8 cellular contexts compared by ENCODE assay signal in genomic region chr3:184710870-184711365, GRCh38. TPM values are rescaled to one million over a fixed set of nuclear protein-coding genes. Genes with fewer than 3 reads are reported as not detected.
DNase-seq lines count a peak whose midpoint lies in the region; ATAC-seq lines count a peak whose summit lies in the region.

No MANE protein-coding gene starts in this region.

- H3K36me3 Mint-ChIP-seq in activated CD8-positive, alpha-beta memory T cell treated with anti-CD3 and anti-CD28 coated beads, Interleukin-2, amount 10 ng/mL, durations not matched to agents 7 days and 5 days: peaks cover 14% of the 10 kb centered on the region

- H3K18ac ChIP-seq in trophoblast cell (ENCODE audit: low read length): peak overlapping the region; percentile 98

- peaks cover 24% of the 10 kb centered on the region for H3K27me3 Mint-ChIP-seq in activated CD8-positive, alpha-beta memory T cell treated with anti-CD3 and anti-CD28 coated beads, Interleukin-2, amount 10 ng/mL, durations not matched to agents 7 days and 5 days

- no peak overlapping the region for H3K23ac ChIP-seq in trophoblast cell (ENCODE audit: low read length)

- H4K91ac ChIP-seq in trophoblast cell (ENCODE audit: low read depth, low read length): peak overlapping the region; percentile 97

- H2BK5ac ChIP-seq in trophoblast cell (ENCODE audit: low read depth, low read length, poor library complexity): peak overlapping the region; percentile 32

- H3K9ac ChIP-seq in HUES48 (ENCODE audit: low read depth, low read length) (peak overlapping the region; percentile 94), trophoblast cell (ENCODE audit: low read length) (peak overlapping the region; percentile 94)

- H3K27me3 ChIP-seq in HUES48 (ENCODE audit: control insufficient read depth, insufficient read depth, low read length) (no peaks in the 10 kb centered on the region), trophoblast cell (ENCODE audit: insufficient read depth, low read length) (no peaks in the 10 kb centered on the region)

- H3K36me3 ChIP-seq in HUES48 (ENCODE audit: control insufficient read depth, insufficient read depth, low read length): peaks cover 15% of the 10 kb centered on the region
- H3K36me3 ChIP-seq in trophoblast cell (ENCODE audit: control insufficient read depth in 1 of 2, insufficient read depth in 2 of 2, low read length in 2 of 2): peaks cover 3 to 4% of the 10 kb centered on the region in 2 experiments

- H2AFZ ChIP-seq in trophoblast cell (ENCODE audit: insufficient read depth, low read length, poor library complexity): peak overlapping the region; percentile 79

- H3K4me1 Mint-ChIP-seq in activated CD8-positive, alpha-beta memory T cell treated with anti-CD3 and anti-CD28 coated beads, Interleukin-2, amount 10 ng/mL, durations not matched to agents 7 days and 5 days: peaks cover 29% of the 10 kb centered on the region

- peak overlapping the region; percentile 96 for H3K14ac ChIP-seq in trophoblast cell (ENCODE audit: low read length)

- H4K12ac ChIP-seq in trophoblast cell (ENCODE audit: low read depth, low read length): peak overlapping the region; percentile 19

- CTCF ChIA-PET in activated CD8-positive, alpha-beta memory T cell treated with anti-CD3 and anti-CD28 coated beads, Interleukin-2, amount 10 ng/mL, durations not matched to agents 7 days and 5 days (lab: Charles Lee): interaction anchor here (0.8 to 1.1 kb wide), 3 partner anchors 32 to 150 kb away, joined by 3 to 5 read pairs (median 5); partner anchors contain the start of gene EPHB3

- peak overlapping the region; percentile 81 for H3K4ac ChIP-seq in trophoblast cell (ENCODE audit: low read depth, low read length)

- H3K27ac Mint-ChIP-seq in activated CD8-positive, alpha-beta memory T cell treated with anti-CD3 and anti-CD28 coated beads, Interleukin-2, amount 10 ng/mL, durations not matched to agents 7 days and 5 days: peak overlapping the region; percentile 78

- H3K4me3 Mint-ChIP-seq in activated CD8-positive, alpha-beta memory T cell treated with anti-CD3 and anti-CD28 coated beads, Interleukin-2, amount 10 ng/mL, durations not matched to agents 7 days and 5 days: peak overlapping the region; percentile 75

- H3K9me3 ChIP-seq in HUES48 (ENCODE audit: control insufficient read depth, insufficient read depth, low read length) (no peaks in the 10 kb centered on the region), trophoblast cell (ENCODE audit: insufficient read depth, low read depth, low read length) (peaks cover 7% of the 10 kb centered on the region)

- peak overlapping the region; percentile 99 for H4K8ac ChIP-seq in trophoblast cell (ENCODE audit: low read depth, low read length)

- peak overlapping the region; percentile 95 for H3K27ac ChIP-seq in HUES48 (ENCODE audit: low read depth, low read length)
- peak overlapping the region; percentile 94 for H3K27ac ChIP-seq in trophoblast cell (ENCODE audit: low read depth, low read length)

- H3K9me3 Mint-ChIP-seq in activated CD8-positive, alpha-beta memory T cell treated with anti-CD3 and anti-CD28 coated beads, Interleukin-2, amount 10 ng/mL, durations not matched to agents 7 days and 5 days (ENCODE audit: low read depth): peaks cover 3% of the 10 kb centered on the region

- peaks cover 11% of the 10 kb centered on the region for H3K79me2 ChIP-seq in trophoblast cell (ENCODE audit: control insufficient read depth, insufficient read depth, low read length, poor library complexity)

- no CpG with 5 or more reads among the region's 13 CpGs for WGBS in trophoblast cell (ENCODE audit: extremely low coverage, insufficient coverage, insufficient read length)

- H3K4me3 ChIP-seq in HUES48 (ENCODE audit: low read depth, low read length) (peak overlapping the region; percentile 97), trophoblast cell (ENCODE audit: low read depth, low read length) (peak overlapping the region; percentile 95)

- peak; percentile 58 for DNase-seq in G401 (ENCODE audit: low spot score)
- peak; percentile 52 for DNase-seq in activated CD8-positive, alpha-beta memory T cell treated with anti-CD3 and anti-CD28 coated beads, Interleukin-2, amount 10 ng/mL, durations not matched to agents 7 days and 5 days
- DNase-seq in germinal center (ENCODE audit: low spot score): peak; percentile 77
- DNase-seq in trophoblast cell: peak in 1 of 2 donors; percentile 26
- no peak for DNase-seq in Ammon's horn (ENCODE audit: low spot score)
- DNase-seq in retina: no peak

- H3K79me1 ChIP-seq in trophoblast cell (ENCODE audit: low read length): peaks cover 8% of the 10 kb centered on the region

- H3K4me1 ChIP-seq in HUES48 (ENCODE audit: control insufficient read depth, insufficient read depth, low read length): peaks cover 10% of the 10 kb centered on the region
- peaks cover 7 to 9% of the 10 kb centered on the region in 2 experiments for H3K4me1 ChIP-seq in trophoblast cell (ENCODE audit: control insufficient read depth in 1 of 2, insufficient read depth in 2 of 2, low read length in 2 of 2)

- peak; percentile 52 for ATAC-seq in GM21381 (IDR thresholded peaks at IDR 0.05; ENCODE audit: unreplicated experiment)
- ATAC-seq in activated CD8-positive, alpha-beta memory T cell treated with anti-CD3 and anti-CD28 coated beads, Interleukin-2, amount 10 ng/mL, durations not matched to agents 7 days and 5 days: peak; percentile 41

- H2BK120ac ChIP-seq in trophoblast cell (ENCODE audit: insufficient read depth, low read length, poor library complexity): peak overlapping the region; percentile 96

- in situ Hi-C loops in G401 (cut with HindIII; ENCODE audit: low sequenced_read_pairs): no loop called here

- H2BK12ac ChIP-seq in trophoblast cell (ENCODE audit: low read length): no peak overlapping the region

- peak overlapping the region; percentile 11 for H2AK5ac ChIP-seq in trophoblast cell (ENCODE audit: low read length)

- peak overlapping the region; percentile 64 for H3K4me2 ChIP-seq in trophoblast cell (ENCODE audit: low read length)

RNA-seq across cellular contexts. Expression of gene MAGEF1, which starts 0.9 kb away (rescaled TPM):
- 31.8 and 64.0 TPM in 2 replicates for total RNA-seq in G401 (2014; rRNA removed; shearing (Covaris generic))
- total RNA-seq in activated CD8-positive, alpha-beta memory T cell treated with anti-CD3 and anti-CD28 coated beads, Interleukin-2, amount 10 ng/mL, durations not matched to agents 7 days and 5 days: 1 to 10 TPM; 2.8 to 5.9 TPM
- 28.9 and 31.1 TPM in 2 replicates for polyA plus RNA-seq in trophoblast cell (2013)

Comparison
In these comparisons a context has a peak if more than half of its experiments do, and no peak if none do; other contexts are left out.
1. DNase-seq: peak in G401 (single experiment), activated CD8-positive, alpha-beta memory T cell treated with anti-CD3 and anti-CD28 coated beads, Interleukin-2, amount 10 ng/mL, durations not matched to agents 7 days and 5 days (single experiment) and germinal center (single experiment); none in Ammon's horn (single experiment) and retina (single experiment).